ENCODE assay signal across 28 cellular contexts in the genomic region with DNA sequence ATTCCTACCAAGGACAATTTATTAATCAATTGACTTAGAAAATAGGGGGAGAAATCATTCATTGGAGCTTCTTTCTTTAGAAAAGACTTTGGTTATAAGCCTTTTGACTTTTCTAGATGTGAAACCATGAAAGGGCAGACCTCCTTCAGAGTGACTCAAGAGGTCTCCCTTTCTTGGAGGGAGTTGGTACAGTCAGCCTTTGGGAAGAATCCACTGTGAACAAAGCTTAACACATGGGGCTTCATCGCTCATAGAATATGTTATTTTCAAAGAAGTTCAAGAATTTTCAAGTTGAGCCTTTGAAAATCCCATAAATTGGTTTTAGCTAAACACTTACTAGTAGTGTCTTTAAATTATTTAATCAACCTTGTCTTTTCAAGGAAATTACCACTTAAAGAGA. TPM values are rescaled to one million over a fixed set of nuclear protein-coding genes. Genes with fewer than 3 reads are reported as not detected.
"Had no signal": no experiment of that assay in that cellular context is flagged by ENCODE, and none has a peak within 500 bp of the region (broad histone marks: within the 10 kb centered on the region; RNA-seq: fewer than 3 reads in every experiment).

No MANE protein-coding gene starts in this region.

- H3K9me3 ChIP-seq: gastroesophageal sphincter, ovary, uterus had no signal

- H3K4me3 ChIP-seq: gastroesophageal sphincter, hepatocyte, ovary, uterus had no signal

- H3K4me1 ChIP-seq: gastroesophageal sphincter, uterus had no signal

- H3K27ac ChIP-seq: gastroesophageal sphincter, hepatocyte, ovary, uterus, WERI-Rb-1 had no signal

- DNase-seq: activated CD4-positive, alpha-beta memory T cell treated with anti-CD3 and anti-CD28 coated beads for 36 hours; activated CD4-positive, alpha-beta T cell treated with anti-CD3 and anti-CD28 coated beads, Interleukin-2, amount 10 ng/mL, durations not matched to agents 24 days and 14 days; activated gamma-delta T cell treated with Interleukin-2 at 50 U/mL for 16 hours; activated T-cell treated with anti-CD3 and anti-CD28 coated beads, Interleukin-2, amount 50 U/mL, for 4 hours; aorta; left cardiac atrium; left ventricle myocardium superior; midbrain; naive thymus-derived CD4-positive, alpha-beta T cell; ovary; small intestine; stimulated activated CD4-positive, alpha-beta T cell treated with anti-CD3 and anti-CD28 coated beads, Interleukin-4, amount 100 ng/mL, for 24 hours; stimulated activated CD8-positive, alpha-beta memory T cell treated with anti-CD3 and anti-CD28 coated beads, Interleukin-4, amount 100 ng/mL, for 48 hours; stimulated activated naive CD8-positive, alpha-beta T cell treated with anti-CD3 and anti-CD28 coated beads, Interleukin-15, amount 100 ng/mL, for 72 hours; substantia nigra; T-helper 9 cell; uterus; WERI-Rb-1 had no signal

- H3K36me3 ChIP-seq: gastroesophageal sphincter, ovary, uterus, WERI-Rb-1 had no signal

RNA-seq across cellular contexts. Expression of gene RIPPLY1, which starts 28.0 kb away (rescaled TPM):
- total RNA-seq: activated CD4-positive, alpha-beta memory T cell treated with anti-CD3 and anti-CD28 coated beads for 36 hours; activated CD4-positive, alpha-beta T cell treated with anti-CD3 and anti-CD28 coated beads, Interleukin-2, amount 10 ng/mL, durations not matched to agents 24 days and 14 days; activated T-cell treated with anti-CD3 and anti-CD28 coated beads, Interleukin-2, amount 50 U/mL, for 4 hours; activated T-helper 17 cell treated with anti-CD3 and anti-CD28 coated beads, Interleukin-2, amount 50 U/mL, for 72 hours; aorta; cardiac septum; chondrocyte; endothelial cell of umbilical vein; gastroesophageal sphincter; hepatocyte; left cardiac atrium; left ventricle myocardium superior; lung microvascular endothelial cell; naive thymus-derived CD4-positive, alpha-beta T cell; progenitor cell of endocrine pancreas; renal cortical epithelial cell; uterus had no signal

RNA-seq across cellular contexts. Expression of gene CLDN2, which starts 45.1 kb away (rescaled TPM):
- total RNA-seq: activated CD4-positive, alpha-beta memory T cell treated with anti-CD3 and anti-CD28 coated beads for 36 hours; activated CD4-positive, alpha-beta T cell treated with anti-CD3 and anti-CD28 coated beads, Interleukin-2, amount 10 ng/mL, durations not matched to agents 24 days and 14 days; activated T-cell treated with anti-CD3 and anti-CD28 coated beads, Interleukin-2, amount 50 U/mL, for 4 hours; activated T-helper 17 cell treated with anti-CD3 and anti-CD28 coated beads, Interleukin-2, amount 50 U/mL, for 72 hours; aorta; cardiac septum; endothelial cell of umbilical vein; gastroesophageal sphincter; left ventricle myocardium superior; lung microvascular endothelial cell; naive thymus-derived CD4-positive, alpha-beta T cell; sciatic nerve had no signal
